ENCODE assay signal across 1 cellular context in the genomic region with DNA sequence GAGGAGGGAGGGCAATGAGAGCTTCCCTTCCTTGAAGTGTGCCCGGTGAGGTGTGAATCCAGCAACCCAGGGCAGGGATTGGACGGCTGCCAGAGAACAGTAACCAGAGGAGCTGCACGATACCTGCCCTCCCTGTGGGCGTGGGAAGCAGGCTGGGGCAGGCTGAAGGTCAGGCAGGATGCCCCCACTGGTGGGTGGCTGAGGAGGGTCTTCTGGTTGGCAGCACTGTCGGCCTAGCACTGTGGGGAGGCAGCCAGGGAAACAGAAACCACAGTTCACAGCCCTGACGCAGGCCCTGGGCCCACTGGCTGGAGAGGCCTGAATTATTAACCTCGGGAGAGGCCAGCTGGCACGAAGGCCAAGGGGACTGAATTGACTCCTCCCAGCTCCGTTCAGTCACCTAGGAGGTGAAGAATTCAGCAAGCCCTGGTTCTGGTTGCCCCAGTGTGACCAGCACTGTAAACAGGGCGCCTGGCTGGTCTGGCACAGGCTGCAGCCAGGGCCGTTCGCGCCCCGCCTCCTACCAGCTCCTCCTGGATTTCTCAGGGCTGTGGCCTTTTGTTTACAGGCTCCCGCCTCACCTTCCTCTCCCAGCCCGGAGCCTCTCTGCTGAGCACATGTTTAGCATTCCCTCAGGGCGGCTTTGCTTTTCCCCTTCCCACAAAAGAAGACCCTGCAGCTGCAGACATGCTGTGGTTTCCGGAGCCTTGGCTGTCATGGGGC.
TF ChIP-seq lines count a peak whose summit lies in the region.

No MANE protein-coding gene starts in this region.

TF ChIP-seq in HepG2, 621 proteins besides CTCF, POLR2A, EP300 and RAD21 (continued from another document and continues in another):
- TF ChIP-seq, protein P1, sequence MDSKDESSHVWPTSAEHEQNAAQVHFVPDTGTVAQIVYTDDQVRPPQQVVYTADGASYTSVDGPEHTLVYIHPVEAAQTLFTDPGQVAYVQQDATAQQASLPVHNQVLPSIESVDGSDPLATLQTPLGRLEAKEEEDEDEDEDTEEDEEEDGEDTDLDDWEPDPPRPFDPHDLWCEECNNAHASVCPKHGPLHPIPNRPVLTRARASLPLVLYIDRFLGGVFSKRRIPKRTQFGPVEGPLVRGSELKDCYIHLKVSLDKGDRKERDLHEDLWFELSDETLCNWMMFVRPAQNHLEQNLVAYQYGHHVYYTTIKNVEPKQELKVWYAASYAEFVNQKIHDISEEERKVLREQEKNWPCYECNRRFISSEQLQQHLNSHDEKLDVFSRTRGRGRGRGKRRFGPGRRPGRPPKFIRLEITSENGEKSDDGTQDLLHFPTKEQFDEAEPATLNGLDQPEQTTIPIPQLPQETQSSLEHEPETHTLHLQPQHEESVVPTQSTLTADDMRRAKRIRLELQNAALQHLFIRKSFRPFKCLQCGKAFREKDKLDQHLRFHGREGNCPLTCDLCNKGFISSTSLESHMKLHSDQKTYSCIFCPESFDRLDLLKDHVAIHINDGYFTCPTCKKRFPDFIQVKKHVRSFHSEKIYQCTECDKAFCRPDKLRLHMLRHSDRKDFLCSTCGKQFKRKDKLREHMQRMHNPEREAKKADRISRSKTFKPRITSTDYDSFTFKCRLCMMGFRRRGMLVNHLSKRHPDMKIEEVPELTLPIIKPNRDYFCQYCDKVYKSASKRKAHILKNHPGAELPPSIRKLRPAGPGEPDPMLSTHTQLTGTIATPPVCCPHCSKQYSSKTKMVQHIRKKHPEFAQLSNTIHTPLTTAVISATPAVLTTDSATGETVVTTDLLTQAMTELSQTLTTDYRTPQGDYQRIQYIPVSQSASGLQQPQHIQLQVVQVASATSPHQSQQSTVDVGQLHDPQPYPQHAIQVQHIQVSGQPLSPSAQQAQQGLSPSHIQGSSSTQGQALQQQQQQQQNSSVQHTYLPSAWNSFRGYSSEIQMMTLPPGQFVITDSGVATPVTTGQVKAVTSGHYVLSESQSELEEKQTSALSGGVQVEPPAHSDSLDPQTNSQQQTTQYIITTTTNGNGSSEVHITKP (CRISPR knock-in tag; IDR thresholded peaks at IDR 0.05; ENCODE audit: low read depth): no peak
- TF ChIP-seq KMT2A (CRISPR knock-in tag; IDR thresholded peaks at IDR 0.05) (peak; percentile 72), ZNF337 (CRISPR knock-in tag; IDR thresholded peaks at IDR 0.05; ENCODE audit: borderline replicate concordance, low read depth) (no peak), DNMT3B (CRISPR knock-in tag; conservative IDR thresholded peaks at IDR 0.05) (no peak), PLRG1 (conservative IDR thresholded peaks at IDR 0.05) (no peak), HDAC1 (CRISPR knock-in tag; IDR thresholded peaks at IDR 0.05) (peak; percentile 36; the same call in 1 of the 2 replicates), TFAP4 (IDR thresholded peaks at IDR 0.05; ENCODE audit: borderline replicate concordance, low read depth) (peak; percentile 60; the same call in 1 of the 2 replicates), ZNF317 (CRISPR knock-in tag; IDR thresholded peaks at IDR 0.05) (peak; percentile 55), MXI1 (IDR thresholded peaks at IDR 0.05; ENCODE audit: borderline replicate concordance, low read depth, low read length) (peak; percentile 17; the same call in 1 of the 3 replicates), ZNF501 (CRISPR knock-in tag; IDR thresholded peaks at IDR 0.05) (peak; percentile 73; the same call in 1 of the 2 replicates), CBFB (CRISPR knock-in tag; IDR thresholded peaks at IDR 0.05) (no peak), KLF15 (CRISPR knock-in tag; IDR thresholded peaks at IDR 0.05; ENCODE audit: borderline replicate concordance) (peak; percentile 66; the same call in 1 of the 2 replicates), HIVEP1 (CRISPR knock-in tag; IDR thresholded peaks at IDR 0.05) (peak; percentile 53), STAG1 (CRISPR knock-in tag; IDR thresholded peaks at IDR 0.05) (0 out of 2 replicates have a peak, but pooled peaks have one; percentile 21), MEIS2 (CRISPR knock-in tag; IDR thresholded peaks at IDR 0.05) (0 out of 2 replicates have a peak, but pooled peaks have one; percentile 27), ZNF543 (CRISPR knock-in tag; IDR thresholded peaks at IDR 0.05) (0 out of 2 replicates have a peak, but pooled peaks have one; percentile 57), RFX5 (IDR thresholded peaks at IDR 0.05; ENCODE audit: low read depth, low read length) (peak; percentile 22; the same call in 1 of the 2 replicates), TCF7L2 (IDR thresholded peaks at IDR 0.05; ENCODE audit: low read depth, low read length) (no peak), HNRNPL (IDR thresholded peaks at IDR 0.05; ENCODE audit: low read depth, low read length) (peak; percentile 83; the same call in 1 of the 2 replicates), FOXK1 (CRISPR knock-in tag; IDR thresholded peaks at IDR 0.05; ENCODE audit: borderline replicate concordance, low read depth) (0 out of 2 replicates have a peak, but pooled peaks have one; percentile 19), ZSCAN20 (CRISPR knock-in tag; IDR thresholded peaks at IDR 0.05; ENCODE audit: borderline replicate concordance) (peak; percentile 54; the same call in 1 of the 2 replicates), BRF2 (CRISPR knock-in tag; IDR thresholded peaks at IDR 0.05) (no peak), ELF3 (CRISPR knock-in tag; IDR thresholded peaks at IDR 0.05) (peak; percentile 9; the same call in 1 of the 2 replicates), MLLT10 (CRISPR knock-in tag; IDR thresholded peaks at IDR 0.05) (no peak), ZNF570 (CRISPR knock-in tag; IDR thresholded peaks at IDR 0.05; ENCODE audit: borderline replicate concordance) (no peak), IKZF4 (CRISPR knock-in tag; IDR thresholded peaks at IDR 0.05; ENCODE audit: borderline replicate concordance, low read depth, not compliant biosample characterization) (no peak), ZFP41 (CRISPR knock-in tag; IDR thresholded peaks at IDR 0.05; ENCODE audit: borderline replicate concordance) (peak; percentile 37)
- TF ChIP-seq, protein P2, sequence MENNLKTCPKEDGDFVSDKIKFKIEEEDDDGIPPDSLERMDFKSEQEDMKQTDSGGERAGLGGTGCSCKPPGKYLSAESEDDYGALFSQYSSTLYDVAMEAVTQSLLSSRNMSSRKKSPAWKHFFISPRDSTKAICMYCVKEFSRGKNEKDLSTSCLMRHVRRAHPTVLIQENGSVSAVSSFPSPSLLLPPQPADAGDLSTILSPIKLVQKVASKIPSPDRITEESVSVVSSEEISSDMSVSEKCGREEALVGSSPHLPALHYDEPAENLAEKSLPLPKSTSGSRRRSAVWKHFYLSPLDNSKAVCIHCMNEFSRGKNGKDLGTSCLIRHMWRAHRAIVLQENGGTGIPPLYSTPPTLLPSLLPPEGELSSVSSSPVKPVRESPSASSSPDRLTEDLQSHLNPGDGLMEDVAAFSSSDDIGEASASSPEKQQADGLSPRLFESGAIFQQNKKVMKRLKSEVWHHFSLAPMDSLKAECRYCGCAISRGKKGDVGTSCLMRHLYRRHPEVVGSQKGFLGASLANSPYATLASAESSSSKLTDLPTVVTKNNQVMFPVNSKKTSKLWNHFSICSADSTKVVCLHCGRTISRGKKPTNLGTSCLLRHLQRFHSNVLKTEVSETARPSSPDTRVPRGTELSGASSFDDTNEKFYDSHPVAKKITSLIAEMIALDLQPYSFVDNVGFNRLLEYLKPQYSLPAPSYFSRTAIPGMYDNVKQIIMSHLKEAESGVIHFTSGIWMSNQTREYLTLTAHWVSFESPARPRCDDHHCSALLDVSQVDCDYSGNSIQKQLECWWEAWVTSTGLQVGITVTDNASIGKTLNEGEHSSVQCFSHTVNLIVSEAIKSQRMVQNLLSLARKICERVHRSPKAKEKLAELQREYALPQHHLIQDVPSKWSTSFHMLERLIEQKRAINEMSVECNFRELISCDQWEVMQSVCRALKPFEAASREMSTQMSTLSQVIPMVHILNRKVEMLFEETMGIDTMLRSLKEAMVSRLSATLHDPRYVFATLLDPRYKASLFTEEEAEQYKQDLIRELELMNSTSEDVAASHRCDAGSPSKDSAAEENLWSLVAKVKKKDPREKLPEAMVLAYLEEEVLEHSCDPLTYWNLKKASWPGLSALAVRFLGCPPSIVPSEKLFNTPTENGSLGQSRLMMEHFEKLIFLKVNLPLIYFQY (CRISPR knock-in tag; IDR thresholded peaks at IDR 0.05; ENCODE audit: borderline replicate concordance): peak; percentile 41; the same call in 1 of the 2 replicates
- TF ChIP-seq, protein P3, sequence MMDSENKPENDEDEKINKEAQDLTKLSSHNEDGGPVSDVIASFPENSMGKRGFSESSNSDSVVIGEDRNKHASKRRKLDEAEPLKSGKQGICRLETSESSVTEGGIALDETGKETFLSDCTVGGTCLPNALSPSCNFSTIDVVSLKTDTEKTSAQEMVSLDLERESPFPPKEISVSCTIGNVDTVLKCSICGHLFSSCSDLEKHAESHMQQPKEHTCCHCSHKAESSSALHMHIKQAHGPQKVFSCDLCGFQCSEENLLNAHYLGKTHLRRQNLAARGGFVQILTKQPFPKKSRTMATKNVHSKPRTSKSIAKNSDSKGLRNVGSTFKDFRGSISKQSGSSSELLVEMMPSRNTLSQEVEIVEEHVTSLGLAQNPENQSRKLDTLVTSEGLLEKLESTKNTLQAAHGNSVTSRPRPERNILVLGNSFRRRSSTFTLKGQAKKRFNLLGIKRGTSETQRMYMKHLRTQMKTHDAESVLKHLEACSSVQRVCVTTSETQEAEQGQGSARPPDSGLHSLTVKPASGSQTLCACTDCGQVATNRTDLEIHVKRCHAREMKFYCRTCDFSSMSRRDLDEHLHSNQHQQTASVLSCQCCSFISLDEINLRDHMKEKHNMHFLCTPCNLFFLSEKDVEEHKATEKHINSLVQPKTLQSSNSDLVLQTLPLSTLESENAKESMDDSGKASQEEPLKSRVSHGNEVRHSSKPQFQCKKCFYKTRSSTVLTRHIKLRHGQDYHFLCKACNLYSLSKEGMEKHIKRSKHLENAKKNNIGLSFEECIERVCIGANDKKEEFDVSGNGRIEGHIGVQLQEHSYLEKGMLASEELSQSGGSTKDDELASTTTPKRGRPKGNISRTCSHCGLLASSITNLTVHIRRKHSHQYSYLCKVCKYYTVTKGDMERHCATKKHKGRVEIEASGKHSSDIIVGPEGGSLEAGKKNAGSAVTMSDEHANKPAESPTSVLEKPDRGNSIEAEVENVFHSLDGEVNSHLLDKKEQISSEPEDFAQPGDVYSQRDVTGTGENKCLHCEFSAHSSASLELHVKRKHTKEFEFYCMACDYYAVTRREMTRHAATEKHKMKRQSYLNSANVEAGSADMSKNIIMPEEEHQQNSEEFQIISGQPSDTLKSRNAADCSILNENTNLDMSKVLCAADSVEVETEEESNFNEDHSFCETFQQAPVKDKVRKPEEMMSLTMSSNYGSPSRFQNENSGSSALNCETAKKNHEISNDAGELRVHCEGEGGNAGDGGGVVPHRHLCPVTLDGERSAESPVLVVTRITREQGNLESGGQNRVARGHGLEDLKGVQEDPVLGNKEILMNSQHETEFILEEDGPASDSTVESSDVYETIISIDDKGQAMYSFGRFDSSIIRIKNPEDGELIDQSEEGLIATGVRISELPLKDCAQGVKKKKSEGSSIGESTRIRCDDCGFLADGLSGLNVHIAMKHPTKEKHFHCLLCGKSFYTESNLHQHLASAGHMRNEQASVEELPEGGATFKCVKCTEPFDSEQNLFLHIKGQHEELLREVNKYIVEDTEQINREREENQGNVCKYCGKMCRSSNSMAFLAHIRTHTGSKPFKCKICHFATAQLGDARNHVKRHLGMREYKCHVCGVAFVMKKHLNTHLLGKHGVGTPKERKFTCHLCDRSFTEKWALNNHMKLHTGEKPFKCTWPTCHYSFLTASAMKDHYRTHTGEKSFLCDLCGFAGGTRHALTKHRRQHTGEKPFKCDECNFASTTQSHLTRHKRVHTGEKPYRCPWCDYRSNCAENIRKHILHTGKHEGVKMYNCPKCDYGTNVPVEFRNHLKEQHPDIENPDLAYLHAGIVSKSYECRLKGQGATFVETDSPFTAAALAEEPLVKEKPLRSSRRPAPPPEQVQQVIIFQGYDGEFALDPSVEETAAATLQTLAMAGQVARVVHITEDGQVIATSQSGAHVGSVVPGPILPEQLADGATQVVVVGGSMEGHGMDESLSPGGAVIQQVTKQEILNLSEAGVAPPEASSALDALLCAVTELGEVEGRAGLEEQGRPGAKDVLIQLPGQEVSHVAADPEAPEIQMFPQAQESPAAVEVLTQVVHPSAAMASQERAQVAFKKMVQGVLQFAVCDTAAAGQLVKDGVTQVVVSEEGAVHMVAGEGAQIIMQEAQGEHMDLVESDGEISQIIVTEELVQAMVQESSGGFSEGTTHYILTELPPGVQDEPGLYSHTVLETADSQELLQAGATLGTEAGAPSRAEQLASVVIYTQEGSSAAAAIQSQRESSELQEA (CRISPR knock-in tag; IDR thresholded peaks at IDR 0.05; ENCODE audit: not compliant biosample characterization): peak; percentile 33
- TF ChIP-seq, protein P4, sequence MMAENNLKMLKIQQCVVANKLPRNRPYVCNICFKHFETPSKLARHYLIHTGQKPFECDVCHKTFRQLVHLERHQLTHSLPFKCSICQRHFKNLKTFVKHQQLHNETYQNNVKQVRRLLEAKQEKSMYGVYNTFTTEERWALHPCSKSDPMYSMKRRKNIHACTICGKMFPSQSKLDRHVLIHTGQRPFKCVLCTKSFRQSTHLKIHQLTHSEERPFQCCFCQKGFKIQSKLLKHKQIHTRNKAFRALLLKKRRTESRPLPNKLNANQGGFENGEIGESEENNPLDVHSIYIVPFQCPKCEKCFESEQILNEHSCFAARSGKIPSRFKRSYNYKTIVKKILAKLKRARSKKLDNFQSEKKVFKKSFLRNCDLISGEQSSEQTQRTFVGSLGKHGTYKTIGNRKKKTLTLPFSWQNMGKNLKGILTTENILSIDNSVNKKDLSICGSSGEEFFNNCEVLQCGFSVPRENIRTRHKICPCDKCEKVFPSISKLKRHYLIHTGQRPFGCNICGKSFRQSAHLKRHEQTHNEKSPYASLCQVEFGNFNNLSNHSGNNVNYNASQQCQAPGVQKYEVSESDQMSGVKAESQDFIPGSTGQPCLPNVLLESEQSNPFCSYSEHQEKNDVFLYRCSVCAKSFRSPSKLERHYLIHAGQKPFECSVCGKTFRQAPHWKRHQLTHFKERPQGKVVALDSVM (CRISPR knock-in tag; IDR thresholded peaks at IDR 0.05): peak; percentile 90
